In the genomic region with DNA sequence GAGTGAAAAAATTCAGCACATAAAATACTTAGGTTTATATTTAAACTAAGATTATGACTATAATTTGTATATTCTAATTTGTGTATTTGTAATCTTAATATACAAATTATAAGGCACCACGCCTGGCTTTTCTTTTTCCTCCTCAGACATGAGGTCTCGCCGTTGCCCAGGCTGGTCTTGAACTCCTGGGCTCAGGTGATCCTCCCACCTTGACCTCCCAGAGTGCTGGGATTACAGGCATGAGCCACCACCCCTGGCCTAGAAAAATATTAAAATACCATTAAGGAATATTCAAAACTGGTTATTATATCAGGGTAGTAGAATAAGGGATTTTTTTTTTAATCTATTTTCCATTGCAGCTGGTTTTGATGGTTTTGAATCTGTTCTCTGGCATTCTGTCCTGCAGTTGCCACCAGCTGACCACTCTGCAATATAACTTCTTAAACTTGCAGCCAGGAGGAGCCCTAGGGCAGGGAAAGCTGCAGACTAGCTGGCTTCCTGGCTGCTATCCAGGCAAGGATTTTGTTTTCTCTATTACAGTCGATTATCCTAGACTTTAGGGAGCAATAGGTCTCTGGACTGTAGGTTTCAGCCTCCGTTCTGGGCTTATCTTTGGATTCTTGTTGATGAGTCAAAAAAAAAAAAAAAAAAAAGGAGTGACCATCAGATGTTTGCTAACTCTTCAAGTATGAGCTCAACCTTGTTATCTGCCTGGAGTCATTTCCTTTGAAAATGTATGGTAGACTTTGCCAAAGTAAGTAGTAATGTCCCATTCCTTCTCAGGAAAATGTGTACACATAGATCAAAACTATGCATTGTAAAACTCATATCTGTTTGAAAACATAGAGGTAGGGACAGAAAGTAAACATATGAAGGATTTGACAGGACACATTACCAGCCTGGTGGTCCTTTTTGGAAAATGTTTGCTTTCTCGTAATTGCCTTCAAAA, we compare ENCODE assay signal across 1 cellular context.
TF ChIP-seq lines count a peak whose summit lies in the region.

No MANE protein-coding gene starts in this region.

TF ChIP-seq in K562, 482 proteins besides CTCF, POLR2A, EP300 and RAD21 (continued from another document):
- TF ChIP-seq, protein P1, sequence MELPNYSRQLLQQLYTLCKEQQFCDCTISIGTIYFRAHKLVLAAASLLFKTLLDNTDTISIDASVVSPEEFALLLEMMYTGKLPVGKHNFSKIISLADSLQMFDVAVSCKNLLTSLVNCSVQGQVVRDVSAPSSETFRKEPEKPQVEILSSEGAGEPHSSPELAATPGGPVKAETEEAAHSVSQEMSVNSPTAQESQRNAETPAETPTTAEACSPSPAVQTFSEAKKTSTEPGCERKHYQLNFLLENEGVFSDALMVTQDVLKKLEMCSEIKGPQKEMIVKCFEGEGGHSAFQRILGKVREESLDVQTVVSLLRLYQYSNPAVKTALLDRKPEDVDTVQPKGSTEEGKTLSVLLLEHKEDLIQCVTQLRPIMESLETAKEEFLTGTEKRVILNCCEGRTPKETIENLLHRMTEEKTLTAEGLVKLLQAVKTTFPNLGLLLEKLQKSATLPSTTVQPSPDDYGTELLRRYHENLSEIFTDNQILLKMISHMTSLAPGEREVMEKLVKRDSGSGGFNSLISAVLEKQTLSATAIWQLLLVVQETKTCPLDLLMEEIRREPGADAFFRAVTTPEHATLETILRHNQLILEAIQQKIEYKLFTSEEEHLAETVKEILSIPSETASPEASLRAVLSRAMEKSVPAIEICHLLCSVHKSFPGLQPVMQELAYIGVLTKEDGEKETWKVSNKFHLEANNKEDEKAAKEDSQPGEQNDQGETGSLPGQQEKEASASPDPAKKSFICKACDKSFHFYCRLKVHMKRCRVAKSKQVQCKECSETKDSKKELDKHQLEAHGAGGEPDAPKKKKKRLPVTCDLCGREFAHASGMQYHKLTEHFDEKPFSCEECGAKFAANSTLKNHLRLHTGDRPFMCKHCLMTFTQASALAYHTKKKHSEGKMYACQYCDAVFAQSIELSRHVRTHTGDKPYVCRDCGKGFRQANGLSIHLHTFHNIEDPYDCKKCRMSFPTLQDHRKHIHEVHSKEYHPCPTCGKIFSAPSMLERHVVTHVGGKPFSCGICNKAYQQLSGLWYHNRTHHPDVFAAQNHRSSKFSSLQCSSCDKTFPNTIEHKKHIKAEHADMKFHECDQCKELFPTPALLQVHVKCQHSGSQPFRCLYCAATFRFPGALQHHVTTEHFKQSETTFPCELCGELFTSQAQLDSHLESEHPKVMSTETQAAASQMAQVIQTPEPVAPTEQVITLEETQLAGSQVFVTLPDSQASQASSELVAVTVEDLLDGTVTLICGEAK (IDR thresholded peaks at IDR 0.05) = peak; percentile 55
- TF ChIP-seq, protein P1 (CRISPR knock-in tag; IDR thresholded peaks at IDR 0.05) = no peak
- no peak; the same call in 1 of the 2 replicates for TF ChIP-seq SMARCC2 (IDR thresholded peaks at IDR 0.05; ENCODE audit: low read depth)
- peak; percentile 45 for TF ChIP-seq TCF3 (CRISPR knock-in tag; IDR thresholded peaks at IDR 0.05)
- TF ChIP-seq SMC3 (conservative IDR thresholded peaks at IDR 0.05; ENCODE audit: insufficient read depth, low read depth, low read length) = peak; percentile 85; the same call in 1 of the 2 replicates
- TF ChIP-seq ZNF639 (CRISPR knock-in tag; conservative IDR thresholded peaks at IDR 0.05 in 1 of 2, IDR thresholded peaks at IDR 0.05 in 1 of 2) = peak in 1 of 2 experiments; percentile 59; a peak in 2 of 4 replicates
- TF ChIP-seq NCOA1 (IDR thresholded peaks at IDR 0.05; ENCODE audit: low read depth) = no peak
- no peak for TF ChIP-seq ZNF224 (CRISPR knock-in tag; IDR thresholded peaks at IDR 0.05)
- peak; percentile 71; the same call in 1 of the 2 replicates for TF ChIP-seq STAG1 (CRISPR knock-in tag; IDR thresholded peaks at IDR 0.05; ENCODE audit: borderline replicate concordance)
- TF ChIP-seq ZNF175 (CRISPR knock-in tag; IDR thresholded peaks at IDR 0.05; ENCODE audit: low read depth) = peak; percentile 75
- TF ChIP-seq POLR2H (tag; IDR thresholded peaks at IDR 0.05; ENCODE audit: low read depth) = 0 out of 2 replicates have a peak, but pooled peaks have one; percentile 52
- no peak for TF ChIP-seq ZNF133 (CRISPR knock-in tag; IDR thresholded peaks at IDR 0.05)
- TF ChIP-seq PML (IDR thresholded peaks at IDR 0.05; ENCODE audit: low read length) = 0 out of 2 replicates have a peak, but pooled peaks have one; percentile 12
